Comparison of ENCODE assay signal across 36 cellular contexts in the genomic region with DNA sequence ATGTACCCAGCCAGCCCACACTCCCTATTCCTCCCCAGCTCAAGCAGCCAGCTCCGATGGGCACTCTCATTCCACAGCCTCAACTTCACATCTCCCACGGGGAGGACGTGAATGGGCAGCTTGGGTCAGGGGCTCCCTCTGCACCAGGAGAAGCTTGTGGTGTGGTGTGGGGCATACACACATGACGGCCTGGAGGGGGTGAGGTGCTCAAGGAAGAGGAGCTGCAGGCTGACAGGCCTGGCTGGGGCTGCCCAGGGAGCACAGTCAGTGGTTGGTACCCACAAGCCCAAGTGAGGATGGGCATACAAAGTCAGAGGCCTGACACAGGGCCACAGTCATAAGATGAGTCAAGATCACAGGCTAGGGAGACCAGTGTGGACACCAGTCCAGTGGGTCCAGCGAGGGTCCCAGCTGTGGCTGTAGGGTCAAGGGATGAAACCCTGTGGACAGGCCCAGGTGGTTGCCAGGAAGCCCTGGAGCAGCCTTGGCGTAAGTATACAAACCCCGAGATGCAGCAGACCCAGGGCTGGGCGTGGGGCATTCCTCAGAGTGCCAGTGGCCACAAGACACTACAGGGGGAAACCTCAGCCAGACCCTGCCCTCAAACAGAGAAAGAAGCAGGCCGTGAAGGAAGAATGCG. TPM values are rescaled to one million over a fixed set of nuclear protein-coding genes. Genes with fewer than 3 reads are reported as not detected.
"Had no signal": no experiment of that assay in that cellular context is flagged by ENCODE, and none has a peak within 500 bp of the region (broad histone marks: within the 10 kb centered on the region; RNA-seq: fewer than 3 reads in every experiment).

No MANE protein-coding gene starts in this region.

- ATAC-seq: activated T-cell treated with anti-CD3 and anti-CD28 coated beads, Interleukin-2, amount 50 U/mL, for 4 hours; PC-3; Right ventricle myocardium inferior; SK-N-SH treated with all-trans-retinoic acid at 6 μM for 48 hours; T-cell had no signal

- H3K27me3 ChIP-seq: brain microvascular endothelial cell, Peyer's patch had no signal

- H3K36me3 ChIP-seq: brain microvascular endothelial cell, Peyer's patch had no signal

- H3K27ac ChIP-seq: brain microvascular endothelial cell, Peyer's patch, VCaP had no signal

- H3K4me3 ChIP-seq: Peyer's patch had no signal

- H3K9me3 ChIP-seq: Peyer's patch had no signal

- DNase-seq: activated B cell treated with CpG ODN at 0.5 μM for 24 hours; activated CD4-positive, alpha-beta memory T cell treated with anti-CD3 and anti-CD28 coated beads for 36 hours; activated CD4-positive, alpha-beta T cell treated with anti-CD3 and anti-CD28 coated beads for 4 hours; activated CD4-positive, alpha-beta T cell treated with anti-CD3 and anti-CD28 coated beads, Interleukin-2, amount 50 U/mL, for 1 hour; activated CD4-positive, CD25-positive, alpha-beta regulatory T cell treated with anti-CD3 and anti-CD28 coated beads, Interleukin-2, amount 50 U/mL, for 72 hours; activated CD8-positive, alpha-beta memory T cell treated with anti-CD3 and anti-CD28 coated beads, Interleukin-2, amount 50 U/mL, for 4 hours; activated effector memory CD4-positive, alpha-beta T cell treated with Interleukin-2 at 50 U/mL for 16 hours; activated naive CD4-positive, alpha-beta T cell; activated naive CD4-positive, alpha-beta T cell treated with anti-CD3 and anti-CD28 coated beads, Interleukin-2, amount 50 U/mL, for 16 hours; activated naive CD8-positive, alpha-beta T cell treated with anti-CD3 and anti-CD28 coated beads for 36 hours; activated T-cell treated with anti-CD3 and anti-CD28 coated beads for 4 hours; activated T-cell treated with anti-CD3 and anti-CD28 coated beads, Interleukin-2, amount 50 U/mL, for 4 hours; amniotic stem cell; brain microvascular endothelial cell; central memory CD4-positive, alpha-beta T cell; Karpas-422; NCI-H1048; NCI-H1105 treated with DMSO at 0.1 percent for 48 hours; NCI-H1436; NCI-H1694; NCI-H1930; NCI-H345; NCI-H526; NCI-H748 treated with DMSO at 0.1 percent for 48 hours; NK-92 treated with Interleukin-12 subunit alpha and Interleukin-12 subunit beta, amount 100 ng/mL, for 24 hours; PC-3; Peyer's patch; RPMI8226; SIG-M5; T-cell; T-helper 2 cell; T-helper 9 cell had no signal

RNA-seq across cellular contexts. Expression of gene DRC3, which starts 4.4 kb away (rescaled TPM):
- total RNA-seq: activated B cell treated with CpG ODN at 0.5 μM for 24 hours; activated T-helper 1 cell treated with anti-CD3 and anti-CD28 coated beads, Interleukin-12 subunit alpha, Interleukin-12 subunit beta, Interleukin-2, Interleukin-4 antibody, amounts not matched to agents 30 ng/mL and 10 ng/mL and 1 ng/mL, durations not matched to agents 14 hours and 24 hours and 36 hours had no signal
